14 cellular contexts compared by ENCODE assay signal in genomic region chr14:94599656-94600004, GRCh38. TPM values are rescaled to one million over a fixed set of nuclear protein-coding genes. Genes with fewer than 3 reads are reported as not detected.
DNase-seq lines count a peak whose midpoint lies in the region; ATAC-seq, FAIRE-seq and TF ChIP-seq lines count a peak whose summit lies in the region.
"Had no signal": no experiment of that assay in that cellular context is flagged by ENCODE, and none has a peak within 500 bp of the region (broad histone marks: within the 10 kb centered on the region; RNA-seq: fewer than 3 reads in every experiment).

No MANE protein-coding gene starts in this region.

- no peak for TF ChIP-seq CTCF in heart right ventricle (IDR thresholded peaks at IDR 0.05)
- TF ChIP-seq CTCF in esophagus muscularis mucosa (IDR thresholded peaks at IDR 0.05) = no peak
- no peak for TF ChIP-seq CTCF in osteoblast (IDR thresholded peaks at IDR 0.05; ENCODE audit: extremely low read depth, low read depth, low read length)
- TF ChIP-seq CTCF in uterus (IDR thresholded peaks at IDR 0.05) = no peak
- no peak for TF ChIP-seq CTCF in D721Med (IDR thresholded peaks at IDR 0.05; ENCODE audit: insufficient read depth, missing control alignments)

- H3K27ac ChIP-seq in heart right ventricle = peak overlapping the region in 6 of 10 donors; percentile 9 to 77 (median 54)
- H3K27ac ChIP-seq in esophagus muscularis mucosa (replicated peaks in 1 of 4) = peak overlapping the region; percentile 74 to 79 (median 76)
- H3K27ac ChIP-seq in osteoblast (ENCODE audit: low read depth, low read length) = peak overlapping the region; percentile 79
- peak overlapping the region; percentile 72 to 73 for H3K27ac ChIP-seq in uterus
- H3K27ac ChIP-seq: HL-60 had no signal

- H2AFZ ChIP-seq in osteoblast (ENCODE audit: low read length) = no peak overlapping the region

- DNase-seq in heart right ventricle = no peak
- DNase-seq in left ventricle myocardium superior = no peak
- no peak for DNase-seq in esophagus muscularis mucosa (ENCODE audit: extremely low spot score)
- DNase-seq in osteoblast (ENCODE audit: insufficient read length, low spot score, missing footprints) = no peak
- DNase-seq in uterus = no peak
- DNase-seq in D721Med (ENCODE audit: insufficient read length, low spot score) = no peak
- no peak for DNase-seq in effector CD8-positive, alpha-beta T cell (lab: John Stamatoyannopoulos, UW)
- no peak for DNase-seq in amniotic stem cell (lab: John Stamatoyannopoulos, UW)
- DNase-seq: 8988T; activated naive CD8-positive, alpha-beta T cell treated with anti-CD3 and anti-CD28 coated beads, Interleukin-2, amount 10 ng/mL, durations not matched to agents 7 days and 5 days; immature natural killer cell; NCI-H82 had no signal

- H3K27me3 ChIP-seq in heart right ventricle = no peaks in the 10 kb centered on the region
- H3K27me3 ChIP-seq in esophagus muscularis mucosa = no peaks in the 10 kb centered on the region
- H3K27me3 ChIP-seq in osteoblast (ENCODE audit: insufficient read depth, low read length) = no peaks in the 10 kb centered on the region
- H3K27me3 ChIP-seq in uterus = no peaks in the 10 kb centered on the region

- no peaks in the 10 kb centered on the region for H4K20me1 ChIP-seq in osteoblast (ENCODE audit: insufficient read depth, low read length)

- FAIRE-seq in D721Med (lab: Jason Lieb, UNC) = no peak

- intact Hi-C loops in heart right ventricle (cut with DNase I) = no loop called here
- intact Hi-C loops in left ventricle myocardium superior (cut with micrococcal nuclease) = no loop called here
- intact Hi-C loops in esophagus muscularis mucosa (cut with DNase I) = no loop called here
- intact Hi-C loops in uterus (cut with DNase I; ENCODE audit: low total_unique reads) = no loop called here

- peaks cover 4 to 43% (median 29%) of the 10 kb centered on the region in 9 donors for H3K4me1 ChIP-seq in heart right ventricle
- H3K4me1 ChIP-seq in esophagus muscularis mucosa = peaks cover 40 to 54% (median 48%) of the 10 kb centered on the region in 4 donors
- H3K4me1 ChIP-seq in osteoblast (ENCODE audit: insufficient read depth, low read length) = peaks cover 35% of the 10 kb centered on the region
- peaks cover 5 to 6% of the 10 kb centered on the region in 2 donors for H3K4me1 ChIP-seq in uterus

- TF ChIP-seq EP300 in esophagus muscularis mucosa (IDR thresholded peaks at IDR 0.05) = no peak

- ATAC-seq in heart right ventricle (peak in 1 of 8 donors; percentile 3), left ventricle myocardium superior (no peak)

- H3K36me3 ChIP-seq in heart right ventricle = no peaks in the 10 kb centered on the region
- no peaks in the 10 kb centered on the region for H3K36me3 ChIP-seq in esophagus muscularis mucosa
- H3K36me3 ChIP-seq in osteoblast (ENCODE audit: insufficient read depth, low read length) = no peaks in the 10 kb centered on the region
- H3K36me3 ChIP-seq in uterus = no peaks in the 10 kb centered on the region

- TF ChIP-seq POLR2A in esophagus muscularis mucosa (IDR thresholded peaks at IDR 0.05; ENCODE audit: low read depth) (no peak), uterus (IDR thresholded peaks at IDR 0.05) (no peak)

- no peaks in the 10 kb centered on the region for H3K9me3 ChIP-seq in heart right ventricle
- no peaks in the 10 kb centered on the region for H3K9me3 ChIP-seq in esophagus muscularis mucosa
- H3K9me3 ChIP-seq in osteoblast (ENCODE audit: low read depth, low read length) = no peaks in the 10 kb centered on the region
- no peaks in the 10 kb centered on the region for H3K9me3 ChIP-seq in uterus

- H3K4me2 ChIP-seq in osteoblast (ENCODE audit: insufficient read depth, low read length) = peak overlapping the region; percentile 33

- 36 to 43% methylated on average over 3 of the region's 3 CpGs for WGBS in heart right ventricle, 2 donors
- 48% methylated on average over 3 of the region's 3 CpGs for WGBS in esophagus muscularis mucosa

- H3K79me2 ChIP-seq in osteoblast (ENCODE audit: insufficient read depth, low read length) = no peaks in the 10 kb centered on the region

- H3K4me3 ChIP-seq in heart right ventricle = no peak overlapping the region
- no peak overlapping the region for H3K4me3 ChIP-seq in esophagus muscularis mucosa
- H3K4me3 ChIP-seq in osteoblast (ENCODE audit: insufficient read depth, low read length) = no peak overlapping the region
- H3K4me3 ChIP-seq in uterus = no peak overlapping the region

RNA-seq across cellular contexts. Expression of gene SERPINA3, which starts 12.6 kb away (rescaled TPM):
- total RNA-seq in heart right ventricle (100 to 1,000 TPM in 1 of 10 donors, 10 to 100 TPM in 3, 1 to 10 TPM in 6; 1.0 to 163 (median 6.3) TPM), left ventricle myocardium superior (63.5 TPM), esophagus muscularis mucosa (100 to 1,000 TPM in 3 of 4 donors, 10 to 100 TPM in 1; 71.8 to 284 (median 255) TPM), osteoblast (2.7 and 5.1 TPM in 2 replicates), uterus (100 to 1,000 TPM in 1 of 4 donors, 10 to 100 TPM in 1, 1 to 10 TPM in 2; 1.7 to 109 (median 17.6) TPM)
- polyA plus RNA-seq in heart right ventricle = 100 to 1,000 TPM in 1 of 2 donors, 10 to 100 TPM in 1; 28.2 to 408 TPM
- total RNA-seq: activated naive CD8-positive, alpha-beta T cell treated with anti-CD3 and anti-CD28 coated beads, Interleukin-2, amount 10 ng/mL, durations not matched to agents 7 days and 5 days had no signal
- polyA plus RNA-seq: immature natural killer cell had no signal

RNA-seq across cellular contexts. Expression of gene SERPINA5, which starts 18.4 kb away (rescaled TPM):
- 1 to 10 TPM in 5 of 10 donors, under 1 TPM in 5; 0.28 to 3.9 (median 0.98) TPM for total RNA-seq in heart right ventricle
- 1 to 10 TPM; 2.0 to 4.9 TPM for polyA plus RNA-seq in heart right ventricle
- 4.0 TPM for total RNA-seq in left ventricle myocardium superior
- 1 to 10 TPM; 2.1 to 5.1 (median 3.7) TPM for total RNA-seq in esophagus muscularis mucosa
- total RNA-seq in osteoblast = 0.36 and 0.59 TPM in 2 replicates
- 10 to 100 TPM in 1 of 4 donors, 1 to 10 TPM in 2, under 1 TPM in 1; under 0.01 to 19.6 (median 3.2) TPM for total RNA-seq in uterus
- total RNA-seq: activated naive CD8-positive, alpha-beta T cell treated with anti-CD3 and anti-CD28 coated beads, Interleukin-2, amount 10 ng/mL, durations not matched to agents 7 days and 5 days; fibroblast of lung had no signal
- polyA plus RNA-seq: fibroblast of lung, immature natural killer cell had no signal

RNA-seq across cellular contexts. Expression of gene SERPINA4, which starts 38.4 kb away (rescaled TPM):
- total RNA-seq in heart right ventricle = not detected
- not detected for polyA plus RNA-seq in heart right ventricle
- not detected for total RNA-seq in left ventricle myocardium superior
- not detected for total RNA-seq in esophagus muscularis mucosa
- not detected in 2 replicates for total RNA-seq in osteoblast
- under 1 TPM in 1 of 4 donors, not detected in 3; 0.28 TPM for total RNA-seq in uterus
- total RNA-seq: activated naive CD8-positive, alpha-beta T cell treated with anti-CD3 and anti-CD28 coated beads, Interleukin-2, amount 10 ng/mL, durations not matched to agents 7 days and 5 days; fibroblast of lung had no signal
- polyA plus RNA-seq: fibroblast of lung, immature natural killer cell had no signal
